8 cellular contexts compared by ENCODE assay signal in genomic region chr5:149828161-149829011, GRCh38.
A peak's percentile ranks its signal among the peaks of the same experiment; 100 is the strongest.
DNase-seq lines count a peak whose midpoint lies in the region; ATAC-seq and TF ChIP-seq lines count a peak whose summit lies in the region.

No MANE protein-coding gene starts in this region.

- DNase-seq in NCI-H187 treated with DMSO at 0.1 percent for 48 hours (lab: John Stamatoyannopoulos, UW) = peak; percentile 34
- DNase-seq in T-helper 2 cell treated with Interferon-gamma antibody and Interleukin-4, amounts not matched to agents 5 μg/mL and 100 μg/mL, for 36 hours (ENCODE audit: low spot score) = peak; percentile 65
- peak in 1 of 2 donors; percentile 93 for DNase-seq in ascending aorta (ENCODE audit: low spot score in 2 of 2)
- DNase-seq in hepatocyte (ENCODE audit: low spot score) = peak; percentile 95
- DNase-seq in sigmoid colon = peak; percentile 94

- H3K27me3 ChIP-seq in ascending aorta (no peaks in the 10 kb centered on the region), hepatocyte (no peaks in the 10 kb centered on the region), sigmoid colon (no peaks in the 10 kb centered on the region)

- H3K4me3 Mint-ChIP-seq in T-helper 2 cell treated with Interferon-gamma antibody and Interleukin-4, amounts not matched to agents 5 μg/mL and 100 μg/mL, for 36 hours = no peak overlapping the region

- no peaks in the 10 kb centered on the region for H3K36me3 Mint-ChIP-seq in T-helper 2 cell treated with Interferon-gamma antibody and Interleukin-4, amounts not matched to agents 5 μg/mL and 100 μg/mL, for 36 hours (ENCODE audit: low read depth)

- ATAC-seq in HG02610 (IDR thresholded peaks at IDR 0.05; ENCODE audit: unreplicated experiment) = peak; percentile 50
- no peak for ATAC-seq in HG03139 (IDR thresholded peaks at IDR 0.05; ENCODE audit: unreplicated experiment)

- no peak overlapping the region for H2AFZ ChIP-seq in hepatocyte

- H3K4me3 ChIP-seq in ascending aorta (no peak overlapping the region), hepatocyte (no peak overlapping the region), sigmoid colon (no peak overlapping the region)

- no peak overlapping the region for H3K27ac Mint-ChIP-seq in T-helper 2 cell treated with Interferon-gamma antibody and Interleukin-4, amounts not matched to agents 5 μg/mL and 100 μg/mL, for 36 hours

- H4K20me1 ChIP-seq in hepatocyte (ENCODE audit: insufficient read depth, poor library complexity, severe bottlenecking) = no peaks in the 10 kb centered on the region

- 41% methylated on average over 10 of the region's 11 CpGs for WGBS in hepatocyte (ENCODE audit: low lambda C conversion rate, missing lambda C conversion rate)
- 35 to 45% methylated on average over 11 of the region's 11 CpGs for WGBS in sigmoid colon, 2 donors

- TF ChIP-seq POLR2A in sigmoid colon (IDR thresholded peaks at IDR 0.05) = no peak

- no peaks in the 10 kb centered on the region for H3K36me3 ChIP-seq in ascending aorta
- no peaks in the 10 kb centered on the region for H3K36me3 ChIP-seq in hepatocyte (replicated peaks; ENCODE audit: insufficient read depth, low read depth)
- H3K36me3 ChIP-seq in sigmoid colon = peaks cover 0 to 23% (median 11%) of the 10 kb centered on the region in 4 donors

- no peaks in the 10 kb centered on the region for H3K4me1 Mint-ChIP-seq in T-helper 2 cell treated with Interferon-gamma antibody and Interleukin-4, amounts not matched to agents 5 μg/mL and 100 μg/mL, for 36 hours (ENCODE audit: low read depth)

- H3K4me2 ChIP-seq in hepatocyte = no peak overlapping the region

- H3K9me3 ChIP-seq in ascending aorta (no peaks in the 10 kb centered on the region), hepatocyte (ENCODE audit: low read depth) (no peaks in the 10 kb centered on the region), sigmoid colon (no peaks in the 10 kb centered on the region)

- H3K9me2 ChIP-seq in hepatocyte (replicated peaks; ENCODE audit: insufficient read depth) = no peaks in the 10 kb centered on the region

- H3K27ac ChIP-seq in ascending aorta (no peak overlapping the region), hepatocyte (peak overlapping the region; percentile 0), sigmoid colon (peak overlapping the region; percentile 83 to 95 (median 88))

- TF ChIP-seq CTCF in GM12801 (IDR thresholded peaks at IDR 0.05; ENCODE audit: extremely low read depth, insufficient read length) (peak; percentile 56), ascending aorta (IDR thresholded peaks at IDR 0.05) (peak; percentile 64 to 82 (median 81)), hepatocyte (IDR thresholded peaks at IDR 0.05; ENCODE audit: poor library complexity) (peak; percentile 98), sigmoid colon (IDR thresholded peaks at IDR 0.05) (peak; percentile 84 to 90 (median 87))

- intact Hi-C loops in ascending aorta (cut with DNase I) = loop anchor here (1.0 kb wide), 1 partner anchor 191 kb away; no protein-coding TSS in a partner anchor
- intact Hi-C loops in sigmoid colon (cut with DNase I) = loop anchor here (1.0 to 5.0 kb wide), 4 partner anchors 51 to 192 kb away; partner anchors contain the start of gene PPARGC1B

- H3K79me2 ChIP-seq in hepatocyte = no peaks in the 10 kb centered on the region

- TF ChIP-seq EP300 in sigmoid colon (IDR thresholded peaks at IDR 0.05) = no peak

- H3K27me3 Mint-ChIP-seq in T-helper 2 cell treated with Interferon-gamma antibody and Interleukin-4, amounts not matched to agents 5 μg/mL and 100 μg/mL, for 36 hours (ENCODE audit: low read depth) = no peaks in the 10 kb centered on the region

- no peaks in the 10 kb centered on the region for H3K4me1 ChIP-seq in ascending aorta
- H3K4me1 ChIP-seq in hepatocyte (ENCODE audit: insufficient read depth) = peaks cover 5% of the 10 kb centered on the region
- H3K4me1 ChIP-seq in sigmoid colon = peaks cover 0 to 71% (median 56%) of the 10 kb centered on the region in 4 donors

- H3K9me3 Mint-ChIP-seq in T-helper 2 cell treated with Interferon-gamma antibody and Interleukin-4, amounts not matched to agents 5 μg/mL and 100 μg/mL, for 36 hours = no peaks in the 10 kb centered on the region

Comparison
In these comparisons a context has a peak if more than half of its experiments do, and no peak if none do; other contexts are left out.
1. H3K27ac ChIP-seq: peak in hepatocyte (single experiment) and sigmoid colon (4 of 4); none in ascending aorta (0 of 2).
2. Peak in every context shown above with its lines, with median percentiles within 50 percentile points of each other: CTCF ChIP-seq.